ENCODE assay signal across 8 cellular contexts in genomic region chr11:62652156-62653006, GRCh38. TPM values are rescaled to one million over a fixed set of nuclear protein-coding genes. Genes with fewer than 3 reads are reported as not detected.
A peak's percentile ranks its signal among the peaks of the same experiment; 100 is the strongest.
DNase-seq lines count a peak whose midpoint lies in the region; ATAC-seq and FAIRE-seq lines count a peak whose summit lies in the region.

No MANE protein-coding gene starts in this region.

- ATAC-seq in GM19452 (IDR thresholded peaks at IDR 0.05; ENCODE audit: unreplicated experiment) (peak; percentile 11), HG02642 (IDR thresholded peaks at IDR 0.05; ENCODE audit: poor library complexity, unreplicated experiment) (no peak), GM21515 (IDR thresholded peaks at IDR 0.05; ENCODE audit: unreplicated experiment) (no peak)

- peak overlapping the region; percentile 77 for H3K27ac ChIP-seq in duodenal mucosa (ENCODE audit: low read depth, low read length)

- peak overlapping the region; percentile 86 to 87 for H3K9ac ChIP-seq in duodenal mucosa (ENCODE audit: low read depth in 1 of 2, low read length in 2 of 2)

- H3K4me1 ChIP-seq in duodenal mucosa (ENCODE audit: control insufficient read depth in 1 of 2, insufficient read depth in 2 of 2, low read length in 2 of 2) (peaks cover 6 to 12% of the 10 kb centered on the region in 2 donors), neuron (ENCODE audit: insufficient read depth, low read length) (peaks cover 17% of the 10 kb centered on the region)

- H2AFZ ChIP-seq in neuron (ENCODE audit: low read depth, low read length), result peak overlapping the region; percentile 64

- H3K27me3 ChIP-seq in MG63 (no peaks in the 10 kb centered on the region), duodenal mucosa (ENCODE audit: control insufficient read depth in 1 of 2, insufficient read depth in 2 of 2, low read length in 2 of 2) (no peaks in the 10 kb centered on the region), neuron (ENCODE audit: insufficient read depth, low read length) (no peaks in the 10 kb centered on the region)

- no peak for FAIRE-seq in RCC 7860 (lab: Jason Lieb, UNC)

- DNase-seq in MG63 (no peak), RCC 7860 (ENCODE audit: low spot score) (no peak)
- no peak for DNase-seq in activated CD4-positive, alpha-beta T cell treated with anti-CD3 and anti-CD28 coated beads for 1 hour

- H3K4me3 ChIP-seq in MG63 (peak overlapping the region; percentile 89), duodenal mucosa (ENCODE audit: low read depth in 1 of 2, low read length in 2 of 2) (peak overlapping the region; percentile 91 to 93), neuron (ENCODE audit: low read length) (peak overlapping the region; percentile 96)

- H3K9me3 ChIP-seq in MG63 (no peaks in the 10 kb centered on the region), duodenal mucosa (ENCODE audit: control insufficient read depth in 1 of 2, low read length in 2 of 2) (no peaks in the 10 kb centered on the region), neuron (ENCODE audit: low read length) (no peaks in the 10 kb centered on the region)

- H3K36me3 ChIP-seq in MG63 (peaks cover 25% of the 10 kb centered on the region), duodenal mucosa (ENCODE audit: control insufficient read depth in 1 of 2, insufficient read depth in 2 of 2, low read length in 2 of 2) (peaks cover 13 to 25% of the 10 kb centered on the region in 2 donors), neuron (ENCODE audit: insufficient read depth, low read length) (peaks cover 22% of the 10 kb centered on the region)

RNA-seq across cellular contexts. Expression of gene INTS5, which starts 0.7 kb away (rescaled TPM):
- total RNA-seq in MG63 (2014; rRNA removed; shearing (Covaris generic); ENCODE audit: low replicate concordance), result 8.0 and 22.8 TPM in 2 replicates

RNA-seq across cellular contexts. Expression of gene GANAB, which starts 6.0 kb away (rescaled TPM):
- 496 and 667 TPM in 2 replicates for total RNA-seq in MG63 (2014; rRNA removed; shearing (Covaris generic); ENCODE audit: low replicate concordance)

RNA-seq across cellular contexts. Expression of gene C11orf98, which starts 12.6 kb away (rescaled TPM):
- 64.8 and 73.5 TPM in 2 replicates for total RNA-seq in MG63 (2014; rRNA removed; shearing (Covaris generic); ENCODE audit: low replicate concordance)

RNA-seq across cellular contexts. Expression of gene CSKMT, which starts 12.7 kb away (rescaled TPM):
- 10.9 and 14.9 TPM in 2 replicates for total RNA-seq in MG63 (2014; rRNA removed; shearing (Covaris generic); ENCODE audit: low replicate concordance)

RNA-seq across cellular contexts. Expression of gene UQCC3, which starts 19.1 kb away (rescaled TPM):
- 16.4 and 22.2 TPM in 2 replicates for total RNA-seq in MG63 (2014; rRNA removed; shearing (Covaris generic); ENCODE audit: low replicate concordance)
